Comparison of ENCODE assay signal across 22 cellular contexts in the genomic region with DNA sequence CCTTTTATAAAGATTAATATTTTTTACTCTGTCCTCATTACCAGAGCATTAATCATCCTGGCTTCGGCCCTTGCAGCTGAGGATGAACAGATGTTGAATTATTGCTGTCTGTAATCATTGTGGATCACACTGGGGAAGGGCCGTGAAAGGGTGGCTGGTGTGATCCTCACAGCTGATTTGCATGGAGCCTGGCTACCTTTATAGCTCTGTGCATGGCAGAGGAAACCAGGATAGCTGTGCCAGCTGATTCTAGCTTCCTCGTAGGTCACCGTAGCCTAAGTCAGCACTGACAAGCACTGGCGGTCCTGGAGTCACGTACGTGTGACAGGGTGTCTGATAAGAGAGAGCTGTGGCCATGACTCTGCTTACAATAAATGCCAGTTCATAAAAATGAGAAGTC.
A peak's percentile ranks its signal among the peaks of the same experiment; 100 is the strongest.
DNase-seq lines count a peak whose midpoint lies in the region; ATAC-seq and TF ChIP-seq lines count a peak whose summit lies in the region.
"Had no signal": no experiment of that assay in that cellular context is flagged by ENCODE, and none has a peak within 500 bp of the region (broad histone marks: within the 10 kb centered on the region; RNA-seq: fewer than 3 reads in every experiment).

No MANE protein-coding gene starts in this region.

- peak overlapping the region; percentile 77 for H3K9ac ChIP-seq in trophoblast cell (ENCODE audit: low read length)
- H3K9ac ChIP-seq: BLaER1 had no signal

- no peak overlapping the region for H2AK5ac ChIP-seq in trophoblast cell (ENCODE audit: low read length)

- no peak overlapping the region for H3K23ac ChIP-seq in trophoblast cell (ENCODE audit: low read length)

- no peak overlapping the region for H2BK12ac ChIP-seq in trophoblast cell (ENCODE audit: low read length)

- H3K27me3 ChIP-seq in heart left ventricle (no peaks in the 10 kb centered on the region), heart right ventricle (no peaks in the 10 kb centered on the region), trophoblast cell (ENCODE audit: insufficient read depth, low read length) (no peaks in the 10 kb centered on the region), thyroid gland (no peaks in the 10 kb centered on the region)
- H3K27me3 ChIP-seq: BLaER1 had no signal

- peak in 3 of 4 donors; percentile 37 to 77 (median 43) for ATAC-seq in heart left ventricle
- no peak for ATAC-seq in heart right ventricle
- ATAC-seq: CD8-positive, alpha-beta T cell; GM12878; GM23338; HCT116 had no signal

- no peak overlapping the region for H4K12ac ChIP-seq in trophoblast cell (ENCODE audit: low read depth, low read length)

- DNase-seq in NCI-H748 (lab: John Stamatoyannopoulos, UW; ENCODE audit: unreplicated experiment) (peak; percentile 30), NCI-H748 treated with DMSO at 0.1 percent for 48 hours (lab: John Stamatoyannopoulos, UW) (no peak), heart left ventricle (no peak), heart right ventricle (no peak), NCI-H526 treated with DMSO at 0.1 percent for 48 hours (lab: John Stamatoyannopoulos, UW) (peak; percentile 42), trophoblast cell (no peak), activated gamma-delta T cell treated with Interleukin-2 at 50 U/mL for 16 hours (no peak), thyroid gland (no peak)
- DNase-seq: Caco-2; CD4-positive, CD25-positive, alpha-beta regulatory T cell; CD8-positive, alpha-beta T cell; DMS 273 treated with DMSO at 0.1 percent for 48 hours; DMS79; EL; GDM1; H9 had no signal

- no peak overlapping the region for H3K4me3 ChIP-seq in heart left ventricle
- H3K4me3 ChIP-seq in heart right ventricle = no peak overlapping the region
- H3K4me3 ChIP-seq in trophoblast cell (ENCODE audit: low read depth, low read length) = no peak overlapping the region
- H3K4me3 ChIP-seq in thyroid gland (replicated peaks in 1 of 3) = no peak overlapping the region
- H3K4me3 ChIP-seq: BLaER1, GM12878, GM23338 had no signal

- H3K36me3 ChIP-seq in heart left ventricle (peaks cover 0 to 17% (median 4%) of the 10 kb centered on the region in 9 donors), heart right ventricle (peaks cover 0 to 32% (median 0%) of the 10 kb centered on the region in 9 donors), trophoblast cell (ENCODE audit: control insufficient read depth in 1 of 2, insufficient read depth in 2 of 2, low read length in 2 of 2) (peaks cover 5 to 10% of the 10 kb centered on the region in 2 experiments), thyroid gland (no peaks in the 10 kb centered on the region)
- H3K36me3 ChIP-seq: BLaER1 had no signal

- peaks cover 0 to 6% (median 0%) of the 10 kb centered on the region in 12 donors for H3K4me1 ChIP-seq in heart left ventricle
- no peaks in the 10 kb centered on the region for H3K4me1 ChIP-seq in heart right ventricle
- H3K4me1 ChIP-seq in trophoblast cell (ENCODE audit: control insufficient read depth in 1 of 2, insufficient read depth in 2 of 2, low read length in 2 of 2) = no peaks in the 10 kb centered on the region
- no peaks in the 10 kb centered on the region for H3K4me1 ChIP-seq in thyroid gland
- H3K4me1 ChIP-seq: Caco-2 had no signal

- no peak overlapping the region for H3K4me2 ChIP-seq in trophoblast cell (ENCODE audit: low read length)
- H3K4me2 ChIP-seq: BLaER1, GM23338 had no signal

- H3K9me3 ChIP-seq in heart left ventricle (no peaks in the 10 kb centered on the region), heart right ventricle (no peaks in the 10 kb centered on the region), trophoblast cell (ENCODE audit: insufficient read depth, low read depth, low read length) (peaks cover 2% of the 10 kb centered on the region), thyroid gland (no peaks in the 10 kb centered on the region)
- H3K9me3 ChIP-seq: BLaER1, Caco-2 had no signal

- H2BK120ac ChIP-seq in trophoblast cell (ENCODE audit: insufficient read depth, low read length, poor library complexity) = no peak overlapping the region

- no peak overlapping the region for H2AFZ ChIP-seq in trophoblast cell (ENCODE audit: insufficient read depth, low read length, poor library complexity)
- H2AFZ ChIP-seq: GM23338 had no signal

- H3K14ac ChIP-seq in trophoblast cell (ENCODE audit: low read length) = no peak overlapping the region

- no peak overlapping the region for H3K4ac ChIP-seq in trophoblast cell (ENCODE audit: low read depth, low read length)

- WGBS in heart left ventricle, 4 donors = 67 to 75% (median 73%) methylated on average over 7 of the region's 7 CpGs
- WGBS in heart right ventricle, 2 donors = 64 to 65% methylated on average over 7 of the region's 7 CpGs
- no CpG with 5 or more reads among the region's 7 CpGs for WGBS in trophoblast cell (ENCODE audit: extremely low coverage, insufficient coverage, insufficient read length)
- WGBS in thyroid gland, 2 donors = 92% methylated on average over 7 of the region's 7 CpGs

- no peak for TF ChIP-seq POLR2A in heart left ventricle (IDR thresholded peaks at IDR 0.05)
- no peak for TF ChIP-seq POLR2A in thyroid gland (IDR thresholded peaks at IDR 0.05)

- H3K27ac ChIP-seq in heart left ventricle = no peak overlapping the region
- no peak overlapping the region for H3K27ac ChIP-seq in heart right ventricle
- H3K27ac ChIP-seq in trophoblast cell (ENCODE audit: low read depth, low read length) = no peak overlapping the region
- no peak overlapping the region for H3K27ac ChIP-seq in thyroid gland
- H3K27ac ChIP-seq: 22Rv1, BLaER1, C4-2B had no signal

- intact Hi-C loops in heart left ventricle (cut with DNase I) = loop anchor here in 1 of 10 donors (10.0 kb wide), 1 partner anchor 215 kb away; no protein-coding TSS in a partner anchor
- intact Hi-C loops in heart right ventricle (cut with DNase I) = no loop called here
- intact Hi-C loops in thyroid gland (cut with DNase I) = no loop called here

- H4K8ac ChIP-seq in trophoblast cell (ENCODE audit: low read depth, low read length) = no peak overlapping the region

- H3K18ac ChIP-seq in trophoblast cell (ENCODE audit: low read length) = no peak overlapping the region

- no peaks in the 10 kb centered on the region for H3K79me2 ChIP-seq in trophoblast cell (ENCODE audit: control insufficient read depth, insufficient read depth, low read length, poor library complexity)

- H3K79me1 ChIP-seq in trophoblast cell (ENCODE audit: low read length) = no peaks in the 10 kb centered on the region

- TF ChIP-seq CTCF in heart left ventricle (IDR thresholded peaks at IDR 0.05) = no peak
- no peak for TF ChIP-seq CTCF in heart right ventricle (IDR thresholded peaks at IDR 0.05)
- TF ChIP-seq CTCF in thyroid gland (IDR thresholded peaks at IDR 0.05) = no peak

- no peak overlapping the region for H2BK5ac ChIP-seq in trophoblast cell (ENCODE audit: low read depth, low read length, poor library complexity)

- no peak overlapping the region for H4K91ac ChIP-seq in trophoblast cell (ENCODE audit: low read depth, low read length)

Comparison
In these comparisons a context has a peak if more than half of its experiments do, and no peak if none do; other contexts are left out.
1. DNase-seq: peak in NCI-H748 (single experiment) and NCI-H526 treated with DMSO at 0.1 percent for 48 hours (single experiment); none in NCI-H748 treated with DMSO at 0.1 percent for 48 hours (single experiment), heart left ventricle (0 of 5), heart right ventricle (0 of 2), trophoblast cell (0 of 2), activated gamma-delta T cell treated with Interleukin-2 at 50 U/mL for 16 hours (single experiment) and thyroid gland (0 of 2).
2. ATAC-seq: peak in heart left ventricle (3 of 4); none in heart right ventricle (0 of 8).